ENCODE assay signal across 3 cellular contexts in the genomic region with DNA sequence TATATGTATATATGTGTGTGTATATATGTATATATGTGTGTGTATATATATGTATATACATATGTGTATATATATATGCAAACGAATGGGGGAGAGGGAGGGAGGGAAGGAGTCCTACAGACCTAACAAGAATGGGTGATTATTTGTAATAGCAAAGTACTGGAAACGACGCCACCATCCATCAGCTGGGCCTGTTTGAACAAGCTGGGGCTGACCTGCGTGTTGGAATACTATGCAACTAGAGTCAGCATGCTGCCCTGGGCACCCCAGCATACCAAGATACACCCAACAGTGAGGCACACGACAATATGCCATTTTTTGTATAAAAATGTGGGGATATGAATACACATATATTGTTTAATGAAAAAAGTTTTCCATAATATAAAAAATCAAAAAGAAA.
TF ChIP-seq lines count a peak whose summit lies in the region.

No MANE protein-coding gene starts in this region.

TF ChIP-seq in HepG2, 621 proteins besides CTCF, POLR2A, EP300 and RAD21:
- no peak for TF ChIP-seq ZNF768 (CRISPR knock-in tag; IDR thresholded peaks at IDR 0.05)
- TF ChIP-seq MTA3 (CRISPR knock-in tag; IDR thresholded peaks at IDR 0.05), result no peak
- TF ChIP-seq NFE2 (CRISPR knock-in tag; IDR thresholded peaks at IDR 0.05), result no peak
- no peak for TF ChIP-seq ZNF761 (CRISPR knock-in tag; conservative IDR thresholded peaks at IDR 0.05)
- TF ChIP-seq ZKSCAN5 (CRISPR knock-in tag; IDR thresholded peaks at IDR 0.05), result no peak
- TF ChIP-seq, protein P1, sequence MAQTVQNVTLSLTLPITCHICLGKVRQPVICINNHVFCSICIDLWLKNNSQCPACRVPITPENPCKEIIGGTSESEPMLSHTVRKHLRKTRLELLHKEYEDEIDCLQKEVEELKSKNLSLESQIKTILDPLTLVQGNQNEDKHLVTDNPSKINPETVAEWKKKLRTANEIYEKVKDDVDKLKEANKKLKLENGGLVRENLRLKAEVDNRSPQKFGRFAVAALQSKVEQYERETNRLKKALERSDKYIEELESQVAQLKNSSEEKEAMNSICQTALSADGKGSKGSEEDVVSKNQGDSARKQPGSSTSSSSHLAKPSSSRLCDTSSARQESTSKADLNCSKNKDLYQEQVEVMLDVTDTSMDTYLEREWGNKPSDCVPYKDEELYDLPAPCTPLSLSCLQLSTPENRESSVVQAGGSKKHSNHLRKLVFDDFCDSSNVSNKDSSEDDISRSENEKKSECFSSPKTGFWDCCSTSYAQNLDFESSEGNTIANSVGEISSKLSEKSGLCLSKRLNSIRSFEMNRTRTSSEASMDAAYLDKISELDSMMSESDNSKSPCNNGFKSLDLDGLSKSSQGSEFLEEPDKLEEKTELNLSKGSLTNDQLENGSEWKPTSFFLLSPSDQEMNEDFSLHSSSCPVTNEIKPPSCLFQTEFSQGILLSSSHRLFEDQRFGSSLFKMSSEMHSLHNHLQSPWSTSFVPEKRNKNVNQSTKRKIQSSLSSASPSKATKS (CRISPR knock-in tag; IDR thresholded peaks at IDR 0.05), result no peak
- no peak for TF ChIP-seq CHD2 (IDR thresholded peaks at IDR 0.05; ENCODE audit: low read depth, low read length)
- no peak for TF ChIP-seq GLI4 (CRISPR knock-in tag; IDR thresholded peaks at IDR 0.05; ENCODE audit: borderline replicate concordance)
- TF ChIP-seq MTERF4 (CRISPR knock-in tag; IDR thresholded peaks at IDR 0.05), result no peak
- TF ChIP-seq ZEB1 (IDR thresholded peaks at IDR 0.05; ENCODE audit: insufficient replicate concordance, low read depth), result no peak
- no peak for TF ChIP-seq GFI1 (CRISPR knock-in tag; IDR thresholded peaks at IDR 0.05; ENCODE audit: borderline replicate concordance)
- no peak for TF ChIP-seq ZFP1 (CRISPR knock-in tag; IDR thresholded peaks at IDR 0.05)
- no peak for TF ChIP-seq SSRP1 (CRISPR knock-in tag; IDR thresholded peaks at IDR 0.05)
- TF ChIP-seq SP140L (CRISPR knock-in tag; IDR thresholded peaks at IDR 0.05; ENCODE audit: borderline replicate concordance), result no peak
- no peak for TF ChIP-seq AHR (CRISPR knock-in tag; IDR thresholded peaks at IDR 0.05)
- no peak for TF ChIP-seq PTBP1 (IDR thresholded peaks at IDR 0.05; ENCODE audit: low read depth, low read length, poor library complexity, severe bottlenecking)
- no peak for TF ChIP-seq SALL1 (CRISPR knock-in tag; IDR thresholded peaks at IDR 0.05)
- TF ChIP-seq, protein P2, sequence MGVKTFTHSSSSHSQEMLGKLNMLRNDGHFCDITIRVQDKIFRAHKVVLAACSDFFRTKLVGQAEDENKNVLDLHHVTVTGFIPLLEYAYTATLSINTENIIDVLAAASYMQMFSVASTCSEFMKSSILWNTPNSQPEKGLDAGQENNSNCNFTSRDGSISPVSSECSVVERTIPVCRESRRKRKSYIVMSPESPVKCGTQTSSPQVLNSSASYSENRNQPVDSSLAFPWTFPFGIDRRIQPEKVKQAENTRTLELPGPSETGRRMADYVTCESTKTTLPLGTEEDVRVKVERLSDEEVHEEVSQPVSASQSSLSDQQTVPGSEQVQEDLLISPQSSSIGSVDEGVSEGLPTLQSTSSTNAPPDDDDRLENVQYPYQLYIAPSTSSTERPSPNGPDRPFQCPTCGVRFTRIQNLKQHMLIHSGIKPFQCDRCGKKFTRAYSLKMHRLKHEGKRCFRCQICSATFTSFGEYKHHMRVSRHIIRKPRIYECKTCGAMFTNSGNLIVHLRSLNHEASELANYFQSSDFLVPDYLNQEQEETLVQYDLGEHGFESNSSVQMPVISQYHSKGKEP (CRISPR knock-in tag; IDR thresholded peaks at IDR 0.05), result no peak

TF ChIP-seq in GM23338, 12 proteins besides CTCF, POLR2A, EP300 and RAD21:
- TF ChIP-seq CREB1 (CRISPR knock-in tag; IDR thresholded peaks at IDR 0.05; ENCODE audit: low read depth) (no peak), JUNB (IDR thresholded peaks at IDR 0.05; ENCODE audit: unreplicated experiment) (no peak), EZH2 (IDR thresholded peaks at IDR 0.05; ENCODE audit: low read depth, unreplicated experiment) (no peak), EZH2phosphoT487 (IDR thresholded peaks at IDR 0.05; ENCODE audit: unreplicated experiment) (no peak), POLR2AphosphoS5 (IDR thresholded peaks at IDR 0.05; ENCODE audit: low read depth) (no peak)
- TF ChIP-seq, protein P3, sequence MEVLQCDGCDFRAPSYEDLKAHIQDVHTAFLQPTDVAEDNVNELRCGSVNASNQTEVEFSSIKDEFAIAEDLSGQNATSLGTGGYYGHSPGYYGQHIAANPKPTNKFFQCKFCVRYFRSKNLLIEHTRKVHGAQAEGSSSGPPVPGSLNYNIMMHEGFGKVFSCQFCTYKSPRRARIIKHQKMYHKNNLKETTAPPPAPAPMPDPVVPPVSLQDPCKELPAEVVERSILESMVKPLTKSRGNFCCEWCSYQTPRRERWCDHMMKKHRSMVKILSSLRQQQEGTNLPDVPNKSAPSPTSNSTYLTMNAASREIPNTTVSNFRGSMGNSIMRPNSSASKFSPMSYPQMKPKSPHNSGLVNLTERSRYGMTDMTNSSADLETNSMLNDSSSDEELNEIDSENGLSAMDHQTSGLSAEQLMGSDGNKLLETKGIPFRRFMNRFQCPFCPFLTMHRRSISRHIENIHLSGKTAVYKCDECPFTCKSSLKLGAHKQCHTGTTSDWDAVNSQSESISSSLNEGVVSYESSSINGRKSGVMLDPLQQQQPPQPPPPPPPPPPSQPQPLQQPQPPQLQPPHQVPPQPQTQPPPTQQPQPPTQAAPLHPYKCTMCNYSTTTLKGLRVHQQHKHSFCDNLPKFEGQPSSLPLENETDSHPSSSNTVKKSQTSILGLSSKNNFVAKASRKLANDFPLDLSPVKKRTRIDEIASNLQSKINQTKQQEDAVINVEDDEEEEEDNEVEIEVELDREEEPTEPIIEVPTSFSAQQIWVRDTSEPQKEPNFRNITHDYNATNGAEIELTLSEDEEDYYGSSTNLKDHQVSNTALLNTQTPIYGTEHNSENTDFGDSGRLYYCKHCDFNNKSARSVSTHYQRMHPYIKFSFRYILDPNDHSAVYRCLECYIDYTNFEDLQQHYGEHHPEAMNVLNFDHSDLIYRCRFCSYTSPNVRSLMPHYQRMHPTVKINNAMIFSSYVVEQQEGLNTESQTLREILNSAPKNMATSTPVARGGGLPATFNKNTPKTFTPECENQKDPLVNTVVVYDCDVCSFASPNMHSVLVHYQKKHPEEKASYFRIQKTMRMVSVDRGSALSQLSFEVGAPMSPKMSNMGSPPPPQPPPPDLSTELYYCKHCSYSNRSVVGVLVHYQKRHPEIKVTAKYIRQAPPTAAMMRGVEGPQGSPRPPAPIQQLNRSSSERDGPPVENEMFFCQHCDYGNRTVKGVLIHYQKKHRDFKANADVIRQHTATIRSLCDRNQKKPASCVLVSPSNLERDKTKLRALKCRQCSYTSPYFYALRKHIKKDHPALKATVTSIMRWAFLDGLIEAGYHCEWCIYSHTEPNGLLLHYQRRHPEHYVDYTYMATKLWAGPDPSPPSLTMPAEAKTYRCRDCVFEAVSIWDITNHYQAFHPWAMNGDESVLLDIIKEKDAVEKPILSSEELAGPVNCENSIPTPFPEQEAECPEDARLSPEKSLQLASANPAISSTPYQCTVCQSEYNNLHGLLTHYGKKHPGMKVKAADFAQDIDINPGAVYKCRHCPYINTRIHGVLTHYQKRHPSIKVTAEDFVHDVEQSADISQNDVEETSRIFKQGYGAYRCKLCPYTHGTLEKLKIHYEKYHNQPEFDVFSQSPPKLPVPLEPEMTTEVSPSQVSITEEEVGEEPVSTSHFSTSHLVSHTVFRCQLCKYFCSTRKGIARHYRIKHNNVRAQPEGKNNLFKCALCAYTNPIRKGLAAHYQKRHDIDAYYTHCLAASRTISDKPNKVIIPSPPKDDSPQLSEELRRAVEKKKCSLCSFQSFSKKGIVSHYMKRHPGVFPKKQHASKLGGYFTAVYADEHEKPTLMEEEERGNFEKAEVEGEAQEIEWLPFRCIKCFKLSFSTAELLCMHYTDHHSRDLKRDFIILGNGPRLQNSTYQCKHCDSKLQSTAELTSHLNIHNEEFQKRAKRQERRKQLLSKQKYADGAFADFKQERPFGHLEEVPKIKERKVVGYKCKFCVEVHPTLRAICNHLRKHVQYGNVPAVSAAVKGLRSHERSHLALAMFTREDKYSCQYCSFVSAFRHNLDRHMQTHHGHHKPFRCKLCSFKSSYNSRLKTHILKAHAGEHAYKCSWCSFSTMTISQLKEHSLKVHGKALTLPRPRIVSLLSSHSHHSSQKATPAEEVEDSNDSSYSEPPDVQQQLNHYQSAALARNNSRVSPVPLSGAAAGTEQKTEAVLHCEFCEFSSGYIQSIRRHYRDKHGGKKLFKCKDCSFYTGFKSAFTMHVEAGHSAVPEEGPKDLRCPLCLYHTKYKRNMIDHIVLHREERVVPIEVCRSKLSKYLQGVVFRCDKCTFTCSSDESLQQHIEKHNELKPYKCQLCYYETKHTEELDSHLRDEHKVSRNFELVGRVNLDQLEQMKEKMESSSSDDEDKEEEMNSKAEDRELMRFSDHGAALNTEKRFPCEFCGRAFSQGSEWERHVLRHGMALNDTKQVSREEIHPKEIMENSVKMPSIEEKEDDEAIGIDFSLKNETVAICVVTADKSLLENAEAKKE (CRISPR knock-in tag; IDR thresholded peaks at IDR 0.05), result no peak

TF ChIP-seq in WTC11, 78 proteins besides CTCF, POLR2A, EP300 and RAD21 (continues in another document):
- TF ChIP-seq NFYB (CRISPR knock-in tag; conservative IDR thresholded peaks at IDR 0.05; ENCODE audit: low read depth), result no peak
- no peak for TF ChIP-seq CREB1 (CRISPR knock-in tag; IDR thresholded peaks at IDR 0.05)
- TF ChIP-seq CDX4 (CRISPR knock-in tag; IDR thresholded peaks at IDR 0.05; ENCODE audit: borderline replicate concordance), result no peak
- TF ChIP-seq KAT7 (CRISPR knock-in tag; IDR thresholded peaks at IDR 0.05; ENCODE audit: borderline replicate concordance), result no peak
- no peak for TF ChIP-seq NFATC4 (CRISPR knock-in tag; IDR thresholded peaks at IDR 0.05)
- TF ChIP-seq ARID4B (CRISPR knock-in tag; IDR thresholded peaks at IDR 0.05; ENCODE audit: borderline replicate concordance), result no peak
- no peak for TF ChIP-seq ZNF281 (CRISPR knock-in tag; IDR thresholded peaks at IDR 0.05)
- no peak for TF ChIP-seq ESRRA (CRISPR knock-in tag; IDR thresholded peaks at IDR 0.05; ENCODE audit: borderline replicate concordance)
- TF ChIP-seq GTF2I (CRISPR knock-in tag; conservative IDR thresholded peaks at IDR 0.05), result no peak
